27 cellular contexts compared by ENCODE assay signal in genomic region chr5:120140510-120140909, GRCh38.
DNase-seq lines count a peak whose midpoint lies in the region; FAIRE-seq and TF ChIP-seq lines count a peak whose summit lies in the region.
"Had no signal": no experiment of that assay in that cellular context is flagged by ENCODE, and none has a peak within 500 bp of the region (broad histone marks: within the 10 kb centered on the region; RNA-seq: fewer than 3 reads in every experiment).

No MANE protein-coding gene starts in this region.

- H3K27ac Mint-ChIP-seq in dendritic cell treated with granulocyte-macrophage colony-stimulating factor and Interleukin-4, amounts not matched to agents 40 ng/mL and 50 ng/mL, for 4 days, result peak overlapping the region; percentile 93
- H3K27ac Mint-ChIP-seq: activated CD8-positive, alpha-beta memory T cell treated with anti-CD3 and anti-CD28 coated beads, Interleukin-2, amount 10 ng/mL, durations not matched to agents 7 days and 5 days; effector memory CD8-positive, alpha-beta T cell; IgD-negative memory B cell; nephron; stimulated activated naive B cell treated with anti-CD40 and anti-IgM and Interleukin-4, amounts not matched to agents 10 μg/mL and 1 μg/mL and 100 μg/mL, for 72 hours had no signal

- H3K4me1 ChIP-seq in ACC112 (ENCODE audit: control insufficient read depth, insufficient read depth, low read length, unreplicated experiment), result peaks cover 10% of the 10 kb centered on the region

- H3K4me1 Mint-ChIP-seq in dendritic cell treated with granulocyte-macrophage colony-stimulating factor and Interleukin-4, amounts not matched to agents 40 ng/mL and 50 ng/mL, for 4 days (ENCODE audit: low read depth), result peaks cover 42% of the 10 kb centered on the region
- H3K4me1 Mint-ChIP-seq: activated CD8-positive, alpha-beta memory T cell treated with anti-CD3 and anti-CD28 coated beads, Interleukin-2, amount 10 ng/mL, durations not matched to agents 7 days and 5 days; IgD-negative memory B cell; nephron had no signal

- no peak for TF ChIP-seq POLR2A in H54 (IDR thresholded peaks at IDR 0.05; ENCODE audit: low read depth, low read length)

- no peaks in the 10 kb centered on the region for H3K27me3 ChIP-seq in ACC112 (ENCODE audit: insufficient read depth, low read length)
- H3K27me3 ChIP-seq: BLaER1 treated with 17β-estradiol and CSF1 and Interleukin-3, amounts not matched to agents 10 nM and 100 nM had no signal

- intact Hi-C loops in dendritic cell treated with granulocyte-macrophage colony-stimulating factor and Interleukin-4, amounts not matched to agents 40 ng/mL and 50 ng/mL, for 4 days (cut with micrococcal nuclease), result no loop called here

- no peaks in the 10 kb centered on the region for H3K79me2 ChIP-seq in ACC112 (ENCODE audit: control insufficient read depth, insufficient read depth, low read length, unreplicated experiment)

- FAIRE-seq in H54 (lab: Jason Lieb, UNC), result peak; percentile 65
- FAIRE-seq: islet of Langerhans had no signal

- no peak overlapping the region for H3K4me3 Mint-ChIP-seq in dendritic cell treated with granulocyte-macrophage colony-stimulating factor and Interleukin-4, amounts not matched to agents 40 ng/mL and 50 ng/mL, for 4 days
- H3K4me3 Mint-ChIP-seq: activated CD8-positive, alpha-beta memory T cell treated with anti-CD3 and anti-CD28 coated beads, Interleukin-2, amount 10 ng/mL, durations not matched to agents 7 days and 5 days; effector memory CD8-positive, alpha-beta T cell; IgD-negative memory B cell; nephron; stimulated activated naive B cell treated with anti-CD40 and anti-IgM and Interleukin-4, amounts not matched to agents 10 μg/mL and 1 μg/mL and 100 μg/mL, for 72 hours had no signal

- H3K36me3 Mint-ChIP-seq in dendritic cell treated with granulocyte-macrophage colony-stimulating factor and Interleukin-4, amounts not matched to agents 40 ng/mL and 50 ng/mL, for 4 days (ENCODE audit: low read depth), result peaks cover 12% of the 10 kb centered on the region
- H3K36me3 Mint-ChIP-seq: activated CD8-positive, alpha-beta memory T cell treated with anti-CD3 and anti-CD28 coated beads, Interleukin-2, amount 10 ng/mL, durations not matched to agents 7 days and 5 days; IgD-negative memory B cell; stimulated activated naive B cell treated with anti-CD40 and anti-IgM and Interleukin-4, amounts not matched to agents 10 μg/mL and 1 μg/mL and 100 μg/mL, for 72 hours had no signal

- no peak overlapping the region for H3K4me3 ChIP-seq in ACC112 (ENCODE audit: low read depth, low read length)
- no peak overlapping the region for H3K4me3 ChIP-seq in skin epidermis
- H3K4me3 ChIP-seq: BLaER1 treated with 17β-estradiol and CSF1 and Interleukin-3, amounts not matched to agents 10 nM and 100 nM; coronary artery had no signal

- H3K27me3 Mint-ChIP-seq in dendritic cell treated with granulocyte-macrophage colony-stimulating factor and Interleukin-4, amounts not matched to agents 40 ng/mL and 50 ng/mL, for 4 days, result no peaks in the 10 kb centered on the region
- H3K27me3 Mint-ChIP-seq: activated CD8-positive, alpha-beta memory T cell treated with anti-CD3 and anti-CD28 coated beads, Interleukin-2, amount 10 ng/mL, durations not matched to agents 7 days and 5 days; effector memory CD8-positive, alpha-beta T cell; stimulated activated naive B cell treated with anti-CD40 and anti-IgM and Interleukin-4, amounts not matched to agents 10 μg/mL and 1 μg/mL and 100 μg/mL, for 72 hours had no signal

- H3K9me3 Mint-ChIP-seq in dendritic cell treated with granulocyte-macrophage colony-stimulating factor and Interleukin-4, amounts not matched to agents 40 ng/mL and 50 ng/mL, for 4 days, result peaks cover 37% of the 10 kb centered on the region

- H3K27ac ChIP-seq in ACC112 (ENCODE audit: low read depth, low read length), result no peak overlapping the region
- H3K27ac ChIP-seq in skin epidermis, result peak overlapping the region in 12 of 21 experiments; percentile 39 to 80 (median 64)

- no peak for DNase-seq in H54 (ENCODE audit: insufficient read length, low spot score)
- DNase-seq in C1 segment of cervical spinal cord (lab: John Stamatoyannopoulos, UW), result no peak
- DNase-seq in HuH-7 (ENCODE audit: low spot score), result no peak
- no peak for DNase-seq in NCI-H226
- no peak for DNase-seq in DMS153 (lab: John Stamatoyannopoulos, UW)
- DNase-seq: activated CD4-positive, alpha-beta T cell treated with anti-CD3 and anti-CD28 coated beads, Interleukin-2, amount 50 U/mL, for 4 hours; activated CD8-positive, alpha-beta memory T cell treated with anti-CD3 and anti-CD28 coated beads, Interleukin-2, amount 10 ng/mL, durations not matched to agents 7 days and 5 days; activated T-cell treated with anti-CD3 and anti-CD28 coated beads, Interleukin-2, amount 50 U/mL, for 48 hours; caudate nucleus; DMS79; effector memory CD8-positive, alpha-beta T cell; GDM1; glutamatergic neuron; left ventricle myocardium superior; NCI-H1417; NCI-H2029; NCI-H524; Right ventricle myocardium superior; stimulated activated naive B cell treated with anti-CD40 and anti-IgM and Interleukin-4, amounts not matched to agents 10 μg/mL and 1 μg/mL and 100 μg/mL, for 72 hours had no signal

- no peaks in the 10 kb centered on the region for H3K36me3 ChIP-seq in ACC112 (ENCODE audit: insufficient read depth, low read length)

- peak overlapping the region; percentile 40 for H2AFZ ChIP-seq in ACC112 (ENCODE audit: low read length, unreplicated experiment)
